In the genomic region with DNA sequence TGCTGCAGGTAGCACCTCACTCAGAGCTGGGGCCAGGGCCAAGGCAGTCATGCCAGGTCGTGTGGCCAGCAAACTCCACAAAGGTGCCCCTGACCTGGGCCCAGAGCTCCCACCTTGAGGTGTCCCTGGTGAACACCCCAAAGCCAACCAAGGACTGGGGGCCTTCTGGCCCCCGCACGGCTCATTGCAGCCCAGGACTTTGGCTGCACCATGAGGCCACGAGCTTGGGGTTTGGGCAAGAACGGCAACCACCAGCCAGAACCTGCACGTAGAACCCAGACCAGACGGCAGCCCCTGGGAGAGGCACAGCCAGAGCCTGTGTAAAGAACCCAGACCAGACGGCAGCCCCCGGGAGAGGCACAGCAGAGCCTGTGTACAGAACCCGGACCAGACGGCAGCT, we compare ENCODE assay signal across 28 cellular contexts.
"Had no signal": no experiment of that assay in that cellular context is flagged by ENCODE, and none has a peak within 500 bp of the region (broad histone marks: within the 10 kb centered on the region; RNA-seq: fewer than 3 reads in every experiment).

No MANE protein-coding gene starts in this region.

- H3K27ac Mint-ChIP-seq: naive thymus-derived CD4-positive, alpha-beta T cell; natural killer cell treated with Interleukin-12 subunit alpha and Interleukin-12 subunit beta and Interleukin-15 and Interleukin-18, amount 100 ng/mL, for 72 hours; progenitor cell of endocrine pancreas; stimulated activated naive B cell treated with anti-CD40 and anti-IgM and Interleukin-4, amounts not matched to agents 10 μg/mL and 1 μg/mL and 100 μg/mL, for 72 hours had no signal

- H3K27me3 ChIP-seq: left lung, ovary, right atrium auricular region, stomach, testis, thyroid gland, transverse colon, upper lobe of left lung had no signal

- H3K9me3 ChIP-seq: left lung, mucosa of descending colon, neutrophil, ovary, right atrium auricular region, stomach, testis, thyroid gland, transverse colon, upper lobe of left lung had no signal

- H3K27ac ChIP-seq: left lung, neutrophil, ovary, right atrium auricular region, stomach, testis, thyroid gland, transverse colon, upper lobe of left lung had no signal

- FAIRE-seq: keratinocyte, urothelium cell line had no signal

- H3K4me3 Mint-ChIP-seq: naive thymus-derived CD4-positive, alpha-beta T cell; natural killer cell treated with Interleukin-12 subunit alpha and Interleukin-12 subunit beta and Interleukin-15 and Interleukin-18, amount 100 ng/mL, for 72 hours; stimulated activated naive B cell treated with anti-CD40 and anti-IgM and Interleukin-4, amounts not matched to agents 10 μg/mL and 1 μg/mL and 100 μg/mL, for 72 hours had no signal

- H3K4me3 ChIP-seq: left lung, lung, mucosa of descending colon, ovary, right atrium auricular region, skin epidermis, stomach, testis, thyroid gland, transverse colon, upper lobe of left lung had no signal

- H3K27me3 Mint-ChIP-seq: naive thymus-derived CD4-positive, alpha-beta T cell; natural killer cell treated with Interleukin-12 subunit alpha and Interleukin-12 subunit beta and Interleukin-15 and Interleukin-18, amount 100 ng/mL, for 72 hours; progenitor cell of endocrine pancreas; stimulated activated naive B cell treated with anti-CD40 and anti-IgM and Interleukin-4, amounts not matched to agents 10 μg/mL and 1 μg/mL and 100 μg/mL, for 72 hours had no signal

- H3K36me3 ChIP-seq: left lung, neutrophil, ovary, right atrium auricular region, thyroid gland, transverse colon, upper lobe of left lung had no signal

- DNase-seq: hippocampal formation; left lung; mesendoderm; midbrain; naive thymus-derived CD4-positive, alpha-beta T cell; occipital lobe; stimulated activated CD4-positive, alpha-beta T cell treated with anti-CD3 and anti-CD28 coated beads, Interleukin-12 subunit alpha, Interleukin-12 subunit beta, amount 100 ng/mL, for 4 hours; stimulated activated CD4-positive, alpha-beta T cell treated with anti-CD3 and anti-CD28 coated beads, Interleukin-15, amount 100 ng/mL, for 24 hours; stimulated activated CD4-positive, alpha-beta T cell treated with anti-CD3 and anti-CD28 coated beads, Interleukin-2, amount 100 ng/mL, for 24 hours; stimulated activated CD4-positive, alpha-beta T cell treated with anti-CD3 and anti-CD28 coated beads, Interleukin-4, amount 100 ng/mL, for 1 hour; stimulated activated naive B cell treated with anti-CD40 and anti-IgM and Interleukin-4, amounts not matched to agents 10 μg/mL and 1 μg/mL and 100 μg/mL, for 72 hours; stimulated activated naive CD8-positive, alpha-beta T cell treated with anti-CD3 and anti-CD28 coated beads, Interleukin-15, Interleukin-2, amounts not matched to agents 100 U/mL and 50 U/mL, for 24 hours; stomach; testis; thyroid gland; transverse colon had no signal

- ATAC-seq: left lung; mucosa of descending colon; naive thymus-derived CD4-positive, alpha-beta T cell; natural killer cell treated with Interleukin-12 subunit alpha and Interleukin-12 subunit beta and Interleukin-15 and Interleukin-18, amount 100 ng/mL, for 72 hours; sciatic nerve; stimulated activated naive B cell treated with anti-CD40 and anti-IgM and Interleukin-4, amounts not matched to agents 10 μg/mL and 1 μg/mL and 100 μg/mL, for 72 hours; stimulated activated naive CD8-positive, alpha-beta T cell treated with anti-CD3 and anti-CD28 coated beads, Interleukin-15, Interleukin-2, amounts not matched to agents 100 U/mL and 50 U/mL, for 24 hours had no signal

- H3K36me3 Mint-ChIP-seq: natural killer cell treated with Interleukin-12 subunit alpha and Interleukin-12 subunit beta and Interleukin-15 and Interleukin-18, amount 100 ng/mL, for 72 hours had no signal

- H3K9me3 Mint-ChIP-seq: naive thymus-derived CD4-positive, alpha-beta T cell; natural killer cell treated with Interleukin-12 subunit alpha and Interleukin-12 subunit beta and Interleukin-15 and Interleukin-18, amount 100 ng/mL, for 72 hours; stimulated activated naive B cell treated with anti-CD40 and anti-IgM and Interleukin-4, amounts not matched to agents 10 μg/mL and 1 μg/mL and 100 μg/mL, for 72 hours had no signal

- H3K4me1 ChIP-seq: left lung, right atrium auricular region, stomach, testis, thyroid gland, upper lobe of left lung had no signal
